32 cellular contexts compared by ENCODE assay signal in the genomic region with DNA sequence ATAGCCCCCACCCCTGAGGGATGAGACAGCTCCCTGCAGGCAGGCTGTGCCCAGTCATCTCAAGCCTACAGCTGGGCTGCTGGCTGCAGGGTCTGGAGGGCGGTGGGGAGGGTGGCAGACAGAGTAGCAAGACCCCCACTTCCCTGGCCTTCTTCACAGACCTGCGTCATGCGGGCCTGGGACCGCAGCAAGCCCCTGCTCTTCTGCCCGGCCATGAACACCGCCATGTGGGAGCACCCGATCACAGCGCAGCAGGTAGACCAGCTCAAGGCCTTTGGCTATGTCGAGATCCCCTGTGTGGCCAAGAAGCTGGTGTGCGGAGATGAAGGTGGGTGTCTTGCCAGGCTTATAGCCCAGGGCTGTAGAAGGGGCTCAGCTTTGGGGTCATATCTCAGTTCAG. TPM values are rescaled to one million over a fixed set of nuclear protein-coding genes. Genes with fewer than 3 reads are reported as not detected.
DNase-seq lines count a peak whose midpoint lies in the region; ATAC-seq and TF ChIP-seq lines count a peak whose summit lies in the region.
"Had no signal": no experiment of that assay in that cellular context is flagged by ENCODE, and none has a peak within 500 bp of the region (broad histone marks: within the 10 kb centered on the region; RNA-seq: fewer than 3 reads in every experiment).

No MANE protein-coding gene starts in this region.

- H3K23ac ChIP-seq in IMR-90 (ENCODE audit: low read depth, low read length): no peak overlapping the region

- H3K9ac ChIP-seq in IMR-90 (ENCODE audit: low read depth, low read length) (no peak overlapping the region), endodermal cell (ENCODE audit: extremely low read depth, low read length, poor library complexity, severe bottlenecking) (no peak overlapping the region)

- TF ChIP-seq POLR2A in IMR-90 (IDR thresholded peaks at IDR 0.05; ENCODE audit: low read depth, low read length) (no peak), thyroid gland (IDR thresholded peaks at IDR 0.05) (no peak)

- H3K9me3 ChIP-seq in IMR-90 (ENCODE audit: control insufficient read depth, insufficient read depth, low read length): no peaks in the 10 kb centered on the region
- no peaks in the 10 kb centered on the region for H3K9me3 ChIP-seq in thyroid gland
- no peaks in the 10 kb centered on the region for H3K9me3 ChIP-seq in endodermal cell (ENCODE audit: control insufficient read depth, low read length)
- H3K9me3 ChIP-seq: breast epithelium, left lung, prostate gland, SJSA1, suprapubic skin had no signal

- no peak overlapping the region for H3K14ac ChIP-seq in IMR-90 (replicated peaks; ENCODE audit: low read depth, low read length)

- ATAC-seq in IMR-90 (ENCODE audit: low read depth) (no peak), GM18909 (IDR thresholded peaks at IDR 0.05; ENCODE audit: poor library complexity, unreplicated experiment) (no peak)
- ATAC-seq: GM23338; left lung; naive thymus-derived CD4-positive, alpha-beta T cell had no signal

- WGBS in IMR-90 (ENCODE audit: extremely low coverage in 2 of 2, insufficient read length in 1 of 2), 2 experiments: 100% methylated on average over 1 of the region's 10 CpGs; no CpG with 5 or more reads in 1 of the 2 experiments
- WGBS in thyroid gland, 2 donors: 97 to 99% methylated on average over 6 to 10 of the region's 10 CpGs
- 98% methylated on average over 8 to 10 of the region's 10 CpGs for WGBS in endodermal cell (ENCODE audit: insufficient coverage in 1 of 2, insufficient read length in 1 of 2), 2 experiments

- H3K36me3 ChIP-seq in IMR-90 (ENCODE audit: control insufficient read depth, insufficient read depth, low read length) (no peaks in the 10 kb centered on the region; the same call in 1 of the 2 replicates), thyroid gland (no peaks in the 10 kb centered on the region), endodermal cell (ENCODE audit: control insufficient read depth, insufficient read depth, low read length) (peaks cover 18% of the 10 kb centered on the region)
- H3K36me3 ChIP-seq: breast epithelium, left lung, prostate gland, suprapubic skin, WERI-Rb-1 had no signal

- H3K9me1 ChIP-seq in IMR-90 (ENCODE audit: insufficient read depth, low read length): peaks cover 17% of the 10 kb centered on the region

- no peak overlapping the region for H3K56ac ChIP-seq in IMR-90 (ENCODE audit: extremely low read depth, insufficient read depth, low read length)

- no peaks in the 10 kb centered on the region for H3K9me3 Mint-ChIP-seq in dendritic cell treated with granulocyte-macrophage colony-stimulating factor and Interleukin-4, amounts not matched to agents 40 ng/mL and 50 ng/mL, for 4 days
- no peaks in the 10 kb centered on the region for H3K9me3 Mint-ChIP-seq in endodermal cell
- H3K9me3 Mint-ChIP-seq: activated naive CD4-positive, alpha-beta T cell treated with anti-CD3 and anti-CD28 coated beads, Interleukin-2, amount 50 U/mL, for 24 hours; activated T-helper 2 cell treated with anti-CD3 and anti-CD28 coated beads, Interferon-gamma antibody, Interleukin-2, Interleukin-4, amounts not matched to agents 10 μg/mL and 5 μg/mL and 100 μg/mL, durations not matched to agents 14 hours and 24 hours and 36 hours; GM23338; naive thymus-derived CD4-positive, alpha-beta T cell had no signal

- H2BK5ac ChIP-seq in IMR-90 (ENCODE audit: low read depth, low read length, poor library complexity, severe bottlenecking): no peak overlapping the region

- H2BK20ac ChIP-seq in IMR-90 (ENCODE audit: low read depth, low read length): no peak overlapping the region

- H3K27ac ChIP-seq in C4-2B (peak overlapping the region; percentile 3; the same call in 1 of the 2 replicates), IMR-90 (ENCODE audit: insufficient read depth, low read length) (no peak overlapping the region), thyroid gland (peak overlapping the region in 2 of 3 donors; percentile 88 to 93), endodermal cell (ENCODE audit: low read depth, low read length) (no peak overlapping the region)
- H3K27ac ChIP-seq: suprapubic skin, WERI-Rb-1 had no signal

- H3K79me1 ChIP-seq in IMR-90 (ENCODE audit: low read depth in 1 of 2, low read length in 2 of 2): peaks cover 0 to 16% of the 10 kb centered on the region in 2 experiments; a peak in 2 of 4 replicates

- no peak overlapping the region; the same call in 1 of the 2 replicates for H4K91ac ChIP-seq in IMR-90 (ENCODE audit: insufficient read depth, low read depth, low read length)

- H3K27me3 Mint-ChIP-seq in dendritic cell treated with granulocyte-macrophage colony-stimulating factor and Interleukin-4, amounts not matched to agents 40 ng/mL and 50 ng/mL, for 4 days: peaks cover 10% of the 10 kb centered on the region
- no peaks in the 10 kb centered on the region for H3K27me3 Mint-ChIP-seq in endodermal cell (ENCODE audit: insufficient read depth)
- H3K27me3 Mint-ChIP-seq: activated naive CD4-positive, alpha-beta T cell treated with anti-CD3 and anti-CD28 coated beads, Interleukin-2, amount 50 U/mL, for 24 hours; naive thymus-derived CD4-positive, alpha-beta T cell had no signal

- POLR2A ChIA-PET in IMR-90 (lab: Charles Lee; ENCODE audit: unreplicated experiment): no interaction called here

- H3K36me3 Mint-ChIP-seq in dendritic cell treated with granulocyte-macrophage colony-stimulating factor and Interleukin-4, amounts not matched to agents 40 ng/mL and 50 ng/mL, for 4 days (ENCODE audit: low read depth): peaks cover 31% of the 10 kb centered on the region
- H3K36me3 Mint-ChIP-seq in endodermal cell (ENCODE audit: low read depth): peaks cover 22% of the 10 kb centered on the region

- H3K27ac Mint-ChIP-seq in dendritic cell treated with granulocyte-macrophage colony-stimulating factor and Interleukin-4, amounts not matched to agents 40 ng/mL and 50 ng/mL, for 4 days: peak overlapping the region; percentile 85
- H3K27ac Mint-ChIP-seq in endodermal cell: no peak overlapping the region
- H3K27ac Mint-ChIP-seq: activated naive CD4-positive, alpha-beta T cell treated with anti-CD3 and anti-CD28 coated beads, Interleukin-2, amount 50 U/mL, for 24 hours had no signal

- H3K4me1 ChIP-seq in IMR-90 (ENCODE audit: control insufficient read depth, insufficient read depth, low read length): peaks cover 19% of the 10 kb centered on the region
- H3K4me1 ChIP-seq in thyroid gland: peaks cover 58 to 71% of the 10 kb centered on the region in 2 donors
- H3K4me1 ChIP-seq in endodermal cell (ENCODE audit: control insufficient read depth, insufficient read depth, low read length): peaks cover 12% of the 10 kb centered on the region

- H2AFZ ChIP-seq in IMR-90 (replicated peaks; ENCODE audit: low read length, poor library complexity): no peak overlapping the region
- H2AFZ ChIP-seq: GM23338 had no signal

- H3K4me3 ChIP-seq in IMR-90 (ENCODE audit: insufficient read depth, low read depth, low read length) (no peak overlapping the region), thyroid gland (replicated peaks in 1 of 3) (no peak overlapping the region), endodermal cell (ENCODE audit: low read length) (no peak overlapping the region)
- H3K4me3 ChIP-seq: breast epithelium, GM23338, left lung, prostate gland, SJSA1, suprapubic skin had no signal

- no TSS peak for BruUV-seq in IMR-90 (replicated peaks; lab: Mats Ljungman, UMichigan)

- dilution Hi-C loops in IMR-90 (cut with HindIII; ENCODE audit: low sequenced_read_pairs, unreplicated experiment): no loop called here

- no peak overlapping the region for H3K18ac ChIP-seq in IMR-90 (ENCODE audit: low read depth, low read length)

- TF ChIP-seq CTCF in C4-2B (conservative IDR thresholded peaks at IDR 0.05) (no peak), IMR-90 (conservative IDR thresholded peaks at IDR 0.05; ENCODE audit: low read depth, low read length) (no peak), thyroid gland (IDR thresholded peaks at IDR 0.05) (no peak), endodermal cell (conservative IDR thresholded peaks at IDR 0.05) (no peak)

- H3K4me2 ChIP-seq in IMR-90 (ENCODE audit: low read depth, low read length): no peak overlapping the region
- H3K4me2 ChIP-seq: GM23338 had no signal

- CTCF ChIA-PET in IMR-90 (lab: Yijun Ruan, JAX): no interaction called here

- H4K5ac ChIP-seq in IMR-90 (ENCODE audit: low read depth, low read length): no peak overlapping the region

- H2BK120ac ChIP-seq in IMR-90 (ENCODE audit: low read depth, low read length): no peak overlapping the region

- in situ Hi-C loops in IMR-90 (cut with MboI; ENCODE audit: low sequenced_read_pairs): no loop called here

- H3K4ac ChIP-seq in IMR-90 (ENCODE audit: low read depth, low read length): no peak overlapping the region

- H3K4me3 Mint-ChIP-seq in dendritic cell treated with granulocyte-macrophage colony-stimulating factor and Interleukin-4, amounts not matched to agents 40 ng/mL and 50 ng/mL, for 4 days: no peak overlapping the region
- H3K4me3 Mint-ChIP-seq in endodermal cell: no peak overlapping the region
- H3K4me3 Mint-ChIP-seq: activated naive CD4-positive, alpha-beta T cell treated with anti-CD3 and anti-CD28 coated beads, Interleukin-2, amount 50 U/mL, for 24 hours; GM23338; naive thymus-derived CD4-positive, alpha-beta T cell had no signal

- no peak overlapping the region for H4K8ac ChIP-seq in IMR-90 (ENCODE audit: low read depth in 2 of 2, low read length in 2 of 2)

- H2AK9ac ChIP-seq in IMR-90 (replicated peaks; ENCODE audit: low read depth, low read length, poor library complexity): peak overlapping the region; percentile 60

- no peak for DNase-seq in IMR-90
- DNase-seq in thyroid gland: no peak
- DNase-seq in endodermal cell: no peak
- no peak for DNase-seq in cerebellum (ENCODE audit: low spot score)
- DNase-seq: activated CD4-positive, alpha-beta T cell treated with anti-CD3 and anti-CD28 coated beads for 4 hours; activated CD8-positive, alpha-beta memory T cell treated with anti-CD3 and anti-CD28 coated beads for 24 hours; activated T-cell treated with anti-CD3 and anti-CD28 coated beads for 4 hours; amygdala; effector memory CD4-positive, alpha-beta T cell; erythroblast; left lung; midbrain; naive thymus-derived CD4-positive, alpha-beta T cell; NCI-H1048; NCI-H1694; NCI-H446 treated with DMSO at 0.1 percent for 48 hours; NCI-H774; nucleus accumbens; stimulated activated CD4-positive, alpha-beta T cell treated with anti-CD3 and anti-CD28 coated beads, Interleukin-15, amount 100 ng/mL, for 24 hours; stimulated activated CD4-positive, alpha-beta T cell treated with anti-CD3 and anti-CD28 coated beads, Interleukin-4, amount 100 ng/mL, for 4 hours; T1000; WERI-Rb-1 had no signal

- peaks cover 6% of the 10 kb centered on the region for H4K20me1 ChIP-seq in IMR-90 (ENCODE audit: insufficient read depth, low read length)

- H3K27me3 ChIP-seq in IMR-90 (ENCODE audit: control insufficient read depth, insufficient read depth, low read length) (no peaks in the 10 kb centered on the region), thyroid gland (no peaks in the 10 kb centered on the region), endodermal cell (ENCODE audit: control insufficient read depth, insufficient read depth, low read length, poor library complexity, severe bottlenecking) (no peaks in the 10 kb centered on the region)
- H3K27me3 ChIP-seq: breast epithelium, left lung, SJSA1, suprapubic skin had no signal

- no peak overlapping the region for H2BK15ac ChIP-seq in IMR-90 (ENCODE audit: low read depth, low read length)

- no peak overlapping the region for H2AK5ac ChIP-seq in IMR-90 (ENCODE audit: low read depth, low read length)

- intact Hi-C loops in IMR-90 (cut with micrococcal nuclease): no loop called here
- intact Hi-C loops in dendritic cell treated with granulocyte-macrophage colony-stimulating factor and Interleukin-4, amounts not matched to agents 40 ng/mL and 50 ng/mL, for 4 days (cut with micrococcal nuclease): no loop called here
- intact Hi-C loops in thyroid gland (cut with DNase I): no loop called here

- peaks cover 87% of the 10 kb centered on the region for H3K4me1 Mint-ChIP-seq in dendritic cell treated with granulocyte-macrophage colony-stimulating factor and Interleukin-4, amounts not matched to agents 40 ng/mL and 50 ng/mL, for 4 days (ENCODE audit: low read depth)
- H3K4me1 Mint-ChIP-seq in endodermal cell: peaks cover 13% of the 10 kb centered on the region
- H3K4me1 Mint-ChIP-seq: activated naive CD4-positive, alpha-beta T cell treated with anti-CD3 and anti-CD28 coated beads, Interleukin-2, amount 50 U/mL, for 24 hours had no signal

- no peak for TF ChIP-seq RAD21 in IMR-90 (IDR thresholded peaks at IDR 0.05; ENCODE audit: low read length)

RNA-seq across cellular contexts. Expression of gene PPCDC, which starts 25.0 kb away (rescaled TPM):
- total RNA-seq in IMR-90 (2012; rRNA removed) (5.6 and 13.3 TPM in 2 replicates), thyroid gland (10 to 100 TPM in 3 of 4 donors, 1 to 10 TPM in 1; 3.5 to 31.2 (median 20.6) TPM), endodermal cell (10 to 100 TPM; 15.9 to 24.5 TPM), cerebellum (14.3 TPM)
- polyA plus RNA-seq in IMR-90 (2012; rRNA removed): 16.3 and 17.1 TPM in 2 replicates
- 11.2 and 24.4 TPM in 2 replicates for polyA plus RNA-seq in IMR-90 (2012; cell fraction: cytosol; rRNA removed)
- 14.8 and 25.5 TPM in 2 replicates for polyA plus RNA-seq in IMR-90 (2012; cell fraction: nucleus; rRNA removed; ENCODE audit: low replicate concordance)
- polyA plus RNA-seq in endodermal cell (2013, experiment 1 of 2): 9.0 TPM
- 8.2 TPM for polyA plus RNA-seq in endodermal cell (2013, experiment 2 of 2)

RNA-seq across cellular contexts. Expression of gene SCAMP5, which starts 53.0 kb away (rescaled TPM):
- total RNA-seq in IMR-90 (2012; rRNA removed): 0.36 and 0.56 TPM in 2 replicates
- 1.6 and 1.7 TPM in 2 replicates for polyA plus RNA-seq in IMR-90 (2012; rRNA removed)
- polyA plus RNA-seq in IMR-90 (2012; cell fraction: cytosol; rRNA removed): 0.64 and 1.7 TPM in 2 replicates
- 5.1 and 5.5 TPM in 2 replicates for polyA plus RNA-seq in IMR-90 (2012; cell fraction: nucleus; rRNA removed; ENCODE audit: low replicate concordance)
- total RNA-seq in thyroid gland: 10 to 100 TPM in 2 of 4 donors, 1 to 10 TPM in 2; 7.6 to 16.7 (median 10.1) TPM
- total RNA-seq in endodermal cell: 10 to 100 TPM; 21.9 to 33.5 TPM
- polyA plus RNA-seq in endodermal cell (2013, experiment 1 of 2): 19.6 TPM
- 13.5 TPM for polyA plus RNA-seq in endodermal cell (2013, experiment 2 of 2)
- total RNA-seq in cerebellum: 49.6 TPM

Comparison
In these comparisons a context has a peak if more than half of its experiments do, and no peak if none do; other contexts are left out.
1. H3K27ac ChIP-seq: peak in C4-2B (single experiment) and thyroid gland (2 of 3); none in IMR-90 (single experiment) and endodermal cell (single experiment).